In genomic region chr2:101308432-101309210, GRCh38 we compare ENCODE assay signal across 8 cellular contexts. TPM values are rescaled to one million over a fixed set of nuclear protein-coding genes. Genes with fewer than 3 reads are reported as not detected.
DNase-seq lines count a peak whose midpoint lies in the region; ATAC-seq and TF ChIP-seq lines count a peak whose summit lies in the region.

Gene RNF149 (minus strand): TSS chr2:101308701. CDS start chr2:101308588, 113 bp downstream.

- peaks cover 0 to 13% of the 10 kb centered on the region in 2 donors for H3K4me1 ChIP-seq in breast epithelium
- peaks cover 23 to 85% (median 65%) of the 10 kb centered on the region in 6 donors for H3K4me1 ChIP-seq in spleen

- peaks cover 0 to 2% (median 0%) of the 10 kb centered on the region in 3 donors for H3K36me3 Mint-ChIP-seq in immature natural killer cell

- 1 to 3% (median 1%) methylated on average over 36 to 76 of the region's 76 CpGs for WGBS in spleen, 5 donors

- TF ChIP-seq CTCF in AG04450 (IDR thresholded peaks at IDR 0.05; ENCODE audit: low read depth, low read length) (no peak), WERI-Rb-1 (IDR thresholded peaks at IDR 0.05; ENCODE audit: low read depth, low read length) (no peak), breast epithelium (IDR thresholded peaks at IDR 0.05) (peak; percentile 7 to 35 (median 20)), spleen (IDR thresholded peaks at IDR 0.05 in 8 of 11, conservative IDR thresholded peaks at IDR 0.05 in 3 of 11) (peak in 8 of 11 experiments; percentile 3 to 76 (median 46))

- POLR2A ChIA-PET in AG04450 (lab: Yijun Ruan, JAX) = interaction anchor here (0.6 to 1.1 kb wide), 5 partner anchors 14 to 1290 kb away, joined by 3 to 4 read pairs (median 4); no protein-coding TSS in a partner anchor

- peak; percentile 75 for DNase-seq in AG04450 (ENCODE audit: low read depth, low spot score)
- DNase-seq in NCI-H2227 (lab: John Stamatoyannopoulos, UW; ENCODE audit: unreplicated experiment) = peak; percentile 94
- peak; percentile 91 for DNase-seq in WERI-Rb-1
- peak; percentile 81 to 92 for DNase-seq in breast epithelium (ENCODE audit: low spot score in 2 of 2)
- DNase-seq in immature natural killer cell = peak; percentile 96
- peak; percentile 99 for DNase-seq in spleen

- peak within 1 kb of the TSS; percentile 69 for H3K27ac ChIP-seq in AG04450 (ENCODE audit: low read depth, low read length)
- H3K27ac ChIP-seq in WERI-Rb-1 = peak within 1 kb of the TSS; percentile 86
- peak within 1 kb of the TSS; percentile 92 to 93 for H3K27ac ChIP-seq in breast epithelium
- H3K27ac ChIP-seq in spleen = peak within 1 kb of the TSS; percentile 96 to 100 (median 98)

- peaks cover 5% of the 10 kb centered on the region for H3K27me3 ChIP-seq in AG04450 (ENCODE audit: control insufficient read depth, insufficient read depth, low read length)
- H3K27me3 ChIP-seq in WERI-Rb-1 (ENCODE audit: insufficient read depth, low read depth, severe bottlenecking) = no peaks in the 10 kb centered on the region
- no peaks in the 10 kb centered on the region for H3K27me3 ChIP-seq in breast epithelium
- no peaks in the 10 kb centered on the region for H3K27me3 ChIP-seq in spleen (replicated peaks in 1 of 7)

- H3K4me1 Mint-ChIP-seq in immature natural killer cell = peaks cover 86 to 89% of the 10 kb centered on the region in 2 donors

- intact Hi-C loops in breast epithelium (cut with DNase I; ENCODE audit: low total_unique reads) = no loop called here
- intact Hi-C loops in spleen (cut with DNase I; ENCODE audit: low total_unique reads) = loop anchor here (10.0 kb wide), 1 partner anchor 54 kb away; the partner anchor contains the start of gene CNOT11

- H3K4me3 Mint-ChIP-seq in immature natural killer cell = peak within 1 kb of the TSS; percentile 91 to 99 (median 98)

- TF ChIP-seq POLR2A in breast epithelium (IDR thresholded peaks at IDR 0.05) (peak; percentile 60), spleen (IDR thresholded peaks at IDR 0.05) (peak; percentile 68 to 95 (median 77))

- H3K36me3 ChIP-seq in WERI-Rb-1 = peaks cover 32% of the 10 kb centered on the region
- H3K36me3 ChIP-seq in breast epithelium = no peaks in the 10 kb centered on the region
- peaks cover 0 to 27% (median 3%) of the 10 kb centered on the region in 6 donors for H3K36me3 ChIP-seq in spleen

- CTCF ChIA-PET in AG04450 (lab: Charles Lee) = interaction anchor here (0.6 to 1.2 kb wide), 4 partner anchors 34 to 1296 kb away, joined by 3 to 4 read pairs (median 3); no protein-coding TSS in a partner anchor

- peak within 1 kb of the TSS; percentile 81 for H3K4me3 ChIP-seq in AG04450 (ENCODE audit: low read depth, low read length)
- peak within 1 kb of the TSS; percentile 75 for H3K4me3 ChIP-seq in WERI-Rb-1 (ENCODE audit: low read depth, low read length)
- H3K4me3 ChIP-seq in breast epithelium = peak within 1 kb of the TSS; percentile 84 to 90 (median 87)
- H3K4me3 ChIP-seq in spleen = peak within 1 kb of the TSS; percentile 69 to 87 (median 78)

- peaks cover 9 to 26% (median 20%) of the 10 kb centered on the region in 3 donors for H3K27me3 Mint-ChIP-seq in immature natural killer cell (ENCODE audit: low read depth in 3 of 3)

- ATAC-seq in GM18907 (IDR thresholded peaks at IDR 0.05; ENCODE audit: unreplicated experiment) (peak; percentile 68), HG03139 (IDR thresholded peaks at IDR 0.05; ENCODE audit: unreplicated experiment) (peak; percentile 55)

- no peaks in the 10 kb centered on the region for H3K9me3 Mint-ChIP-seq in immature natural killer cell

- peak within 1 kb of the TSS; percentile 97 to 100 (median 100) for H3K27ac Mint-ChIP-seq in immature natural killer cell

- H3K9me3 ChIP-seq in AG04450 (ENCODE audit: control insufficient read depth, insufficient read depth, low read length) = no peaks in the 10 kb centered on the region
- H3K9me3 ChIP-seq in WERI-Rb-1 (ENCODE audit: severe bottlenecking) = no peaks in the 10 kb centered on the region
- no peaks in the 10 kb centered on the region for H3K9me3 ChIP-seq in breast epithelium
- H3K9me3 ChIP-seq in spleen = no peaks in the 10 kb centered on the region

RNA-seq across cellular contexts. Expression of gene RNF149, which starts in this region (rescaled TPM):
- 15.5 and 18.8 TPM in 2 replicates for polyA plus RNA-seq in AG04450 (2011; rRNA removed)
- polyA minus RNA-seq in AG04450 (2011; rRNA and poly(A)+ RNA removed) = 12.3 and 14.0 TPM in 2 replicates
- total RNA-seq in breast epithelium = 100 to 1,000 TPM in 1 of 3 donors, 10 to 100 TPM in 2; 65.6 to 101 (median 75.4) TPM
- 10 to 100 TPM; 45.5 to 79.9 (median 50.9) TPM for polyA plus RNA-seq in immature natural killer cell
- 100 to 1,000 TPM; 141 to 398 (median 234) TPM for total RNA-seq in spleen
- 10 to 100 TPM; 31.8 to 64.1 (median 54.2) TPM for polyA plus RNA-seq in spleen

Comparison
In these comparisons a context has a peak if more than half of its experiments do, and no peak if none do; other contexts are left out.
1. Peak in every context shown above with its lines: DNase-seq, ATAC-seq, H3K4me3 ChIP-seq and H3K27ac ChIP-seq.
2. CTCF ChIP-seq: peak in breast epithelium (3 of 3) and spleen (8 of 11); none in AG04450 (single experiment) and WERI-Rb-1 (single experiment).